ENCODE assay signal across 8 cellular contexts in the genomic region with DNA sequence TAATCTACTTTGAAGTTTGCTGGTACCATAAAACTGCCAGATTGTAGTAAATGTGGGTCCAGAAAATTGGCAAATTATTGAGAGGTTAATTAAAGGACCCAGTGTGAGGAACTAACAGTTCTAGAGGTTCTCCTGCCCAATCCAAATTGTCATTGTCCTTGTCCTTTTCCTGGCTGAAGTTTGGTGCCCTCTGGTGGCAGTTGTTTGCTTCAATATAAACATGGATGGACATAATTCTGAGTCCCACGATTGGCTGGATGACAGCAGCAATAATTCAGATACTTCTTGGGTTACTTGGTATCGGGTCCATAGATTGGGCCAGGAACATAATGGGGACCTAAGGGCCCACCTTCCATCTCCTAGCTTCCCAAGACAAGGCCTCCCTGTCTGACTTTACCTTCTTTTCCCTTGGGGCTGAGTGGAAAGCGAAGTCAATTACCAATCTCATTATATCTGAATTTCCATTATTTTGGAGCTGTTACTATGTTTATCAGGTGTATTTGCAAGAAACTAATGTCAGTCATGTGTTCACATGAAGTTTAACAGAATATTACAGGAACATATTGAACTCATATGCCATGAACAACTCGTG. TPM values are rescaled to one million over a fixed set of nuclear protein-coding genes. Genes with fewer than 3 reads are reported as not detected.
DNase-seq lines count a peak whose midpoint lies in the region; ATAC-seq and TF ChIP-seq lines count a peak whose summit lies in the region.

No MANE protein-coding gene starts in this region.

- no peak overlapping the region for H2AFZ ChIP-seq in SU-DHL-6 (ENCODE audit: low read depth, low read length, severe bottlenecking)
- no peak overlapping the region for H2AFZ ChIP-seq in hepatocyte

- H3K27ac ChIP-seq in SU-DHL-6 (ENCODE audit: low read depth, low read length) (no peak overlapping the region), adrenal gland (no peak overlapping the region), hepatocyte (no peak overlapping the region)

- H3F3A ChIP-seq in SU-DHL-6 (ENCODE audit: insufficient read depth) = peaks cover 29% of the 10 kb centered on the region; the same call in 1 of the 2 replicates

- DNase-seq in G401 (ENCODE audit: low spot score) (peak; percentile 77), NCI-H1092 (lab: John Stamatoyannopoulos, UW) (peak; percentile 5), adrenal gland (peak; percentile 67 to 89 (median 77)), hepatocyte (ENCODE audit: low spot score) (peak; percentile 72)
- peak; percentile 24 to 62 for DNase-seq in stimulated activated CD4-positive, alpha-beta T cell treated with anti-CD3 and anti-CD28 coated beads, Interleukin-12 subunit alpha, Interleukin-12 subunit beta, amount 100 ng/mL, for 24 hours (ENCODE audit: low read depth in 2 of 2)

- in situ Hi-C loops in G401 (cut with HindIII; ENCODE audit: low sequenced_read_pairs) = no loop called here

- H3K27me3 ChIP-seq in SU-DHL-6 (ENCODE audit: low read length) = no peaks in the 10 kb centered on the region
- no peaks in the 10 kb centered on the region for H3K27me3 ChIP-seq in adrenal gland
- no peaks in the 10 kb centered on the region for H3K27me3 ChIP-seq in hepatocyte

- H3K79me2 ChIP-seq in SU-DHL-6 (ENCODE audit: insufficient read depth, low read length) = peaks cover 36% of the 10 kb centered on the region
- peaks cover 30% of the 10 kb centered on the region for H3K79me2 ChIP-seq in hepatocyte

- H3K36me3 ChIP-seq in SU-DHL-6 (ENCODE audit: low read length) (peaks cover 65% of the 10 kb centered on the region), adrenal gland (replicated peaks in 1 of 2) (peaks cover 0 to 61% of the 10 kb centered on the region in 2 donors), hepatocyte (replicated peaks; ENCODE audit: insufficient read depth, low read depth) (peaks cover 5% of the 10 kb centered on the region)

- H3K9me2 ChIP-seq in SU-DHL-6 (replicated peaks; ENCODE audit: insufficient read depth, low read length) (no peaks in the 10 kb centered on the region), hepatocyte (replicated peaks; ENCODE audit: insufficient read depth) (no peaks in the 10 kb centered on the region)

- TF ChIP-seq CTCF in SU-DHL-6 (IDR thresholded peaks at IDR 0.05; ENCODE audit: insufficient read depth, low read length, poor library complexity, severe bottlenecking) = peak; percentile 71
- TF ChIP-seq CTCF in adrenal gland (IDR thresholded peaks at IDR 0.05) = peak; percentile 58 to 75 (median 68)
- peak; percentile 66 for TF ChIP-seq CTCF in hepatocyte (IDR thresholded peaks at IDR 0.05; ENCODE audit: poor library complexity)

- peaks cover 3% of the 10 kb centered on the region; the same call in 1 of the 2 replicates for H4K20me1 ChIP-seq in SU-DHL-6 (ENCODE audit: low read depth, low read length)
- peaks cover 8% of the 10 kb centered on the region for H4K20me1 ChIP-seq in hepatocyte (ENCODE audit: insufficient read depth, poor library complexity, severe bottlenecking)

- H3K4me1 ChIP-seq in adrenal gland (replicated peaks in 1 of 2) (peaks cover 4 to 22% of the 10 kb centered on the region in 2 donors), hepatocyte (ENCODE audit: insufficient read depth) (no peaks in the 10 kb centered on the region)

- H3K9me3 ChIP-seq in SU-DHL-6 (ENCODE audit: insufficient read depth, low read length) (no peaks in the 10 kb centered on the region), adrenal gland (replicated peaks in 1 of 3) (no peaks in the 10 kb centered on the region), hepatocyte (ENCODE audit: low read depth) (no peaks in the 10 kb centered on the region)

- intact Hi-C loops in adrenal gland (cut with DNase I) = no loop called here

- no peak overlapping the region for H3K4me2 ChIP-seq in SU-DHL-6 (ENCODE audit: low read depth, low read length, poor library complexity, severe bottlenecking)
- no peak overlapping the region for H3K4me2 ChIP-seq in hepatocyte

- H3K9ac ChIP-seq in SU-DHL-6 (ENCODE audit: low read length) = no peak overlapping the region

- WGBS in adrenal gland, 4 donors = 53% methylated on average over 4 of the region's 4 CpGs
- WGBS in hepatocyte (ENCODE audit: low lambda C conversion rate, missing lambda C conversion rate) = 78% methylated on average over 4 of the region's 4 CpGs

- ATAC-seq in GM21528 (IDR thresholded peaks at IDR 0.05; ENCODE audit: low FRiP score, unreplicated experiment) (no peak), GM21381 (IDR thresholded peaks at IDR 0.05; ENCODE audit: unreplicated experiment) (no peak)

- no peak overlapping the region for H3K4me3 ChIP-seq in SU-DHL-6 (ENCODE audit: insufficient read depth, low read length, poor library complexity, severe bottlenecking)
- H3K4me3 ChIP-seq in adrenal gland = no peak overlapping the region
- no peak overlapping the region for H3K4me3 ChIP-seq in hepatocyte

- TF ChIP-seq POLR2A in adrenal gland (IDR thresholded peaks at IDR 0.05) = no peak

RNA-seq across cellular contexts. Expression of a gene that starts 33.8 kb away (rescaled TPM):
- total RNA-seq in G401 (2014; rRNA removed; shearing (Covaris generic)) = 15.9 and 18.5 TPM in 2 replicates
- total RNA-seq in adrenal gland (10 to 100 TPM in 7 of 8 donors, 1 to 10 TPM in 1; 5.1 to 20.9 (median 15.8) TPM), hepatocyte (15.4 and 16.3 TPM in 2 replicates)
- polyA plus RNA-seq in adrenal gland (10 to 100 TPM in 2 of 3 donors, 1 to 10 TPM in 1; 7.5 to 13.2 (median 10.5) TPM), hepatocyte (9.0 and 10.2 TPM in 2 replicates)

RNA-seq across cellular contexts. Expression of a gene that starts 48.3 kb away (rescaled TPM):
- total RNA-seq in G401 (2014; rRNA removed; shearing (Covaris generic)) = 89.9 and 119 TPM in 2 replicates
- total RNA-seq in adrenal gland = 100 to 1,000 TPM in 4 of 8 donors, 10 to 100 TPM in 4; 70.4 to 130 (median 104) TPM
- polyA plus RNA-seq in adrenal gland = 10 to 100 TPM; 44.5 to 91.0 (median 74.2) TPM
- total RNA-seq in hepatocyte = 81.0 and 96.5 TPM in 2 replicates
- 59.9 and 64.7 TPM in 2 replicates for polyA plus RNA-seq in hepatocyte

Comparison
In these comparisons a context has a peak if more than half of its experiments do, and no peak if none do; other contexts are left out.
1. DNase-seq: peak in every context shown above with its lines; median percentile 77 in G401; 77 in adrenal gland; 72 in hepatocyte; 43 in stimulated activated CD4-positive, alpha-beta T cell treated with anti-CD3 and anti-CD28 coated beads, Interleukin-12 subunit alpha, Interleukin-12 subunit beta, amount 100 ng/mL, for 24 hours; 5 in NCI-H1092.